ENCODE assay signal across 8 cellular contexts in the genomic region with DNA sequence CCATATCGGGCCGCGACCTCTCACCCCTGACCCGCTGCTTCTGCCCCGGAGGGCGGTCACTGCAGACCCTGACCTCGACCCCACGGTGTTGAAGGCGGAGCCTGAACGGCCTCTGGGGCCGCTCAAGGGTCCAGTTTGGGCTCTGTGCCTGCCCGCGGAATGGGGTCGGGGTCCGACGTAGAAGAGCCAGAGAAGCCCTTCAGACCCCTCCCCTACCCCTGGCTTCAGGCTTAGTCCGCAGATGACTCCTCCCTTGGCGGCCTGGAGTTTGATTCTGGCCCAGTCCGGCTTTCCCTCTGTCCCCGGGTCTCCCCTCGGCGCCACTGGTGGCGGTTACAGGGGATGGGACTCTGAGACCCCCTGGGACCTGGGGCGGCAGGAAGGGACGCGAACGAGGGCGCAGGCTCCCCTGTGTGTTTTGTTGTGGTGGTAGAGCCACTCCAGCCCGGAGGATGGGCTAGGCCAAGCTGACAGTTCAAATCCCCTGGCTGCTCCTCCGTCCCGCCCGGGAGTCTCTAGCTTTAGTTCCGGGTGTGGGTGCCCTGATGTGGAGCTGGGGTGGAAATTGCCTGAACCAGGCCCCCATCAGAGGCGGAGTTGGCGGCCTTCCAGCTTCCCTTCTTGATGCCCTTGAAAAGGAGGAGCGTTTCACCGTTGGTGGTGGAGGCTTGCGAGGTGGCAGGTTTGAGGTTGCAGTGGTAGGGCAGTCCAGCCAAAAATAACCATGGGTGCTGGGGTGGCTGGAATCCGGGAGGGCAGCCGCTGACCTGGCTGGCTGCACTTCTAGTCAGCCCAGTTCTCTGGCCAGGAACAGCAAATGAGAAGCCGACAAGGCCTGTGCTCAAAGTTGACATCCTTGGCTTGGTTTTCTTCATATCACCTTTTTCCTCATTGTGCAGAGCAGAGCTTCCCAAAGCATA. TPM values are rescaled to one million over a fixed set of nuclear protein-coding genes. Genes with fewer than 3 reads are reported as not detected.
DNase-seq lines count a peak whose midpoint lies in the region; ATAC-seq lines count a peak whose summit lies in the region.

No MANE protein-coding gene starts in this region.

- ATAC-seq in central memory CD8-positive, alpha-beta T cell (replicated peaks; ENCODE audit: extremely low read depth, poor library complexity, severe bottlenecking): peak; percentile 16
- ATAC-seq in left colon: peak; percentile 45

- peak in 2 of 3 experiments; percentile 64 to 70 for DNase-seq in NCI-H1417 (lab: John Stamatoyannopoulos, UW)
- no peak for DNase-seq in NCI-H1417 treated with DMSO at 0.1 percent for 48 hours (lab: John Stamatoyannopoulos, UW)
- DNase-seq in activated CD4-positive, CD25-positive, alpha-beta regulatory T cell treated with anti-CD3 and anti-CD28 coated beads, Interleukin-2, amount 50 U/mL, for 72 hours: peak; percentile 46
- DNase-seq in central memory CD8-positive, alpha-beta T cell (ENCODE audit: low spot score in 2 of 2): peak; percentile 54 to 64
- DNase-seq in left colon: peak; percentile 90 to 93
- DNase-seq in stimulated activated CD4-positive, alpha-beta T cell treated with anti-CD3 and anti-CD28 coated beads, Interleukin-1b, Interleukin-23, amount 100 ng/mL, for 48 hours: peak; percentile 65
- no peak for DNase-seq in NCI-H510A (lab: John Stamatoyannopoulos, UW)

- H3K36me3 Mint-ChIP-seq in central memory CD8-positive, alpha-beta T cell (ENCODE audit: insufficient read depth): peaks cover 20% of the 10 kb centered on the region

- no peaks in the 10 kb centered on the region for H3K9me3 ChIP-seq in KOPT-K1 (ENCODE audit: insufficient read depth, low read length, poor library complexity, severe bottlenecking)

- no peaks in the 10 kb centered on the region for H3K27me3 Mint-ChIP-seq in central memory CD8-positive, alpha-beta T cell

- peaks cover 36% of the 10 kb centered on the region for H3K36me3 ChIP-seq in KOPT-K1 (ENCODE audit: insufficient read depth, low read length)

- intact Hi-C loops in left colon (cut with DNase I, micrococcal nuclease): loop anchor here in 1 of 2 donors (10.0 kb wide), 1 partner anchor 71 kb away; the partner anchor contains the start of gene ARID3B

- peak overlapping the region; percentile 89 for H3K27ac ChIP-seq in KOPT-K1 (ENCODE audit: low read depth, low read length, poor library complexity, severe bottlenecking)

- peak overlapping the region; percentile 92 for H3K4me3 Mint-ChIP-seq in central memory CD8-positive, alpha-beta T cell

- H3K27ac Mint-ChIP-seq in central memory CD8-positive, alpha-beta T cell (ENCODE audit: low read depth): peak overlapping the region; percentile 93

- H3K9me3 Mint-ChIP-seq in central memory CD8-positive, alpha-beta T cell: no peaks in the 10 kb centered on the region

- peaks cover 47% of the 10 kb centered on the region for H3K4me1 Mint-ChIP-seq in central memory CD8-positive, alpha-beta T cell

RNA-seq across cellular contexts. Expression of gene CLK3, which starts 0.6 kb away (rescaled TPM):
- total RNA-seq in left colon: 10 to 100 TPM; 90.8 to 92.9 TPM

Comparison
In these comparisons a context has a peak if more than half of its experiments do, and no peak if none do; other contexts are left out.
1. DNase-seq: peak in NCI-H1417 (2 of 3), activated CD4-positive, CD25-positive, alpha-beta regulatory T cell treated with anti-CD3 and anti-CD28 coated beads, Interleukin-2, amount 50 U/mL, for 72 hours (single experiment), central memory CD8-positive, alpha-beta T cell (2 of 2), left colon (2 of 2) and stimulated activated CD4-positive, alpha-beta T cell treated with anti-CD3 and anti-CD28 coated beads, Interleukin-1b, Interleukin-23, amount 100 ng/mL, for 48 hours (single experiment); none in NCI-H1417 treated with DMSO at 0.1 percent for 48 hours (single experiment) and NCI-H510A (single experiment).